Comparison of ENCODE assay signal across 17 cellular contexts in the genomic region with DNA sequence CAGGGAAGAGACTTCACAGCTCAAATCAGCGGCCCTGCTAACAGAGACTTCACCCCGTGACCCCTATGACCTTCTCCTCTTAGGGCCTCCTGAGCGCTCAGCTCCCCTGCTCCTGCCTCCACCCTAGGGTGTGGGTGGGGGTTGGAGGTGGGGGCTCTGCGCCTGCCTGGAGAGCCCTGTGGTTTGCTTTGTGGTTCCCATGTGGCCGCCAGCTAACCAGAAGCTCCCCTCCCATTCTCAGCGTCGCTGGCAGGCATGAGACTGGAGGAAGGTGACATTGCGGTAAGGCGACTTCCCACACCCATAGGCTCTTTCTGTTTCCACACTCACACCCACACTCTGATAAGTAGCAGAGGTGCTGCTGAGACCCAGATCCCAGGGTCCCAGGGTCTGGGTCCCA. TPM values are rescaled to one million over a fixed set of nuclear protein-coding genes. Genes with fewer than 3 reads are reported as not detected.
DNase-seq lines count a peak whose midpoint lies in the region; ATAC-seq, FAIRE-seq and TF ChIP-seq lines count a peak whose summit lies in the region.
"Had no signal": no experiment of that assay in that cellular context is flagged by ENCODE, and none has a peak within 500 bp of the region (broad histone marks: within the 10 kb centered on the region; RNA-seq: fewer than 3 reads in every experiment).

No MANE protein-coding gene starts in this region.

- H3K4me1 Mint-ChIP-seq in CD8-positive, alpha-beta T cell (ENCODE audit: low read depth): peaks cover 28% of the 10 kb centered on the region
- peaks cover 32% of the 10 kb centered on the region for H3K4me1 Mint-ChIP-seq in T-helper 17 cell
- peaks cover 20% of the 10 kb centered on the region for H3K4me1 Mint-ChIP-seq in activated T-helper 2 cell treated with anti-CD3 and anti-CD28 coated beads, Interferon-gamma antibody, Interleukin-2, Interleukin-4, amounts not matched to agents 10 μg/mL and 5 μg/mL and 100 μg/mL, durations not matched to agents 14 hours and 24 hours and 36 hours (ENCODE audit: low read depth)
- H3K4me1 Mint-ChIP-seq: brain had no signal

- no peak for TF ChIP-seq CTCF in CD8-positive, alpha-beta T cell (IDR thresholded peaks at IDR 0.05)
- TF ChIP-seq CTCF in breast epithelium (IDR thresholded peaks at IDR 0.05): no peak

- no peaks in the 10 kb centered on the region for H3K9me3 Mint-ChIP-seq in CD8-positive, alpha-beta T cell
- H3K9me3 Mint-ChIP-seq in activated T-helper 2 cell treated with anti-CD3 and anti-CD28 coated beads, Interferon-gamma antibody, Interleukin-2, Interleukin-4, amounts not matched to agents 10 μg/mL and 5 μg/mL and 100 μg/mL, durations not matched to agents 14 hours and 24 hours and 36 hours: no peaks in the 10 kb centered on the region
- H3K9me3 Mint-ChIP-seq: brain had no signal

- TF ChIP-seq POLR2A in breast epithelium (IDR thresholded peaks at IDR 0.05) (no peak), GM12892 (IDR thresholded peaks at IDR 0.05; ENCODE audit: low read depth, low read length) (no peak)

- peak overlapping the region; percentile 57 for H3K27ac Mint-ChIP-seq in CD8-positive, alpha-beta T cell
- peak overlapping the region; percentile 80 for H3K27ac Mint-ChIP-seq in T-helper 17 cell
- H3K27ac Mint-ChIP-seq in activated T-helper 2 cell treated with anti-CD3 and anti-CD28 coated beads, Interferon-gamma antibody, Interleukin-2, Interleukin-4, amounts not matched to agents 10 μg/mL and 5 μg/mL and 100 μg/mL, durations not matched to agents 14 hours and 24 hours and 36 hours: no peak overlapping the region
- H3K27ac Mint-ChIP-seq: brain had no signal

- FAIRE-seq in GM12892 (lab: Jason Lieb, UNC): no peak
- FAIRE-seq: small intestine had no signal

- peaks cover 26% of the 10 kb centered on the region for H3K4me1 ChIP-seq in CD8-positive, alpha-beta T cell (ENCODE audit: insufficient read depth, low read length)
- H3K4me1 ChIP-seq in breast epithelium: no peaks in the 10 kb centered on the region
- H3K4me1 ChIP-seq: left ventricle myocardium inferior had no signal

- no peaks in the 10 kb centered on the region for H3K27me3 ChIP-seq in CD8-positive, alpha-beta T cell (ENCODE audit: insufficient read depth, low read length)
- H3K27me3 ChIP-seq in breast epithelium: no peaks in the 10 kb centered on the region
- H3K27me3 ChIP-seq: neutrophil had no signal

- no peak overlapping the region for H3K27ac ChIP-seq in CD8-positive, alpha-beta T cell (ENCODE audit: low read depth, low read length)
- H3K27ac ChIP-seq in breast epithelium: no peak overlapping the region
- H3K27ac ChIP-seq: left ventricle myocardium inferior, neutrophil had no signal

- POLR2A ChIA-PET in CD8-positive, alpha-beta T cell (lab: Charles Lee): interaction anchor here (0.8 kb wide), 1 partner anchor 55 kb away, joined by 3 read pairs; no protein-coding TSS in a partner anchor

- H3K36me3 Mint-ChIP-seq in CD8-positive, alpha-beta T cell: peaks cover 4% of the 10 kb centered on the region
- no peaks in the 10 kb centered on the region for H3K36me3 Mint-ChIP-seq in T-helper 17 cell (ENCODE audit: low read depth)
- H3K36me3 Mint-ChIP-seq in activated T-helper 2 cell treated with anti-CD3 and anti-CD28 coated beads, Interferon-gamma antibody, Interleukin-2, Interleukin-4, amounts not matched to agents 10 μg/mL and 5 μg/mL and 100 μg/mL, durations not matched to agents 14 hours and 24 hours and 36 hours (ENCODE audit: low read depth): peaks cover 35% of the 10 kb centered on the region

- ATAC-seq in CD8-positive, alpha-beta T cell: peak; percentile 44
- ATAC-seq in T-helper 17 cell (peak; percentile 72), GM18519 (IDR thresholded peaks at IDR 0.05; ENCODE audit: low FRiP score, unreplicated experiment) (no peak), left cardiac atrium (no peak)

- no peaks in the 10 kb centered on the region for H3K27me3 Mint-ChIP-seq in CD8-positive, alpha-beta T cell (ENCODE audit: low read depth)
- H3K27me3 Mint-ChIP-seq in T-helper 17 cell: no peaks in the 10 kb centered on the region
- H3K27me3 Mint-ChIP-seq in activated T-helper 2 cell treated with anti-CD3 and anti-CD28 coated beads, Interferon-gamma antibody, Interleukin-2, Interleukin-4, amounts not matched to agents 10 μg/mL and 5 μg/mL and 100 μg/mL, durations not matched to agents 14 hours and 24 hours and 36 hours (ENCODE audit: low read depth): no peaks in the 10 kb centered on the region
- H3K27me3 Mint-ChIP-seq: brain had no signal

- no peaks in the 10 kb centered on the region for H3K36me3 ChIP-seq in CD8-positive, alpha-beta T cell (ENCODE audit: insufficient read depth, low read length)
- no peaks in the 10 kb centered on the region for H3K36me3 ChIP-seq in breast epithelium

- intact Hi-C loops in CD8-positive, alpha-beta T cell (cut with DNase I, micrococcal nuclease): no loop called here
- intact Hi-C loops in activated T-helper 2 cell treated with anti-CD3 and anti-CD28 coated beads, Interferon-gamma antibody, Interleukin-2, Interleukin-4, amounts not matched to agents 10 μg/mL and 5 μg/mL and 100 μg/mL, durations not matched to agents 14 hours and 24 hours and 36 hours (cut with micrococcal nuclease): no loop called here
- intact Hi-C loops in left cardiac atrium (cut with DNase I) (loop anchor here in 1 of 2 donors (10.0 kb wide), 1 partner anchor 51 kb away; no protein-coding TSS in a partner anchor), breast epithelium (cut with DNase I; ENCODE audit: low total_unique reads) (no loop called here)

- peak in 5 of 7 experiments; percentile 6 to 58 (median 26) for DNase-seq in CD8-positive, alpha-beta T cell
- DNase-seq in T-helper 17 cell (no peak), left cardiac atrium (no peak), breast epithelium (ENCODE audit: low spot score in 2 of 2) (no peak), GM12892 (ENCODE audit: insufficient read length) (no peak)
- DNase-seq in activated T-helper 2 cell treated with anti-CD3 and anti-CD28 coated beads, Interferon-gamma antibody, Interleukin-2, Interleukin-4, amounts not matched to agents 10 μg/mL and 5 μg/mL and 100 μg/mL, durations not matched to agents 14 hours and 24 hours and 36 hours (ENCODE audit: low spot score): peak; percentile 44
- DNase-seq in stimulated activated CD4-positive, alpha-beta T cell treated with anti-CD3 and anti-CD28 coated beads, Interleukin-12 subunit alpha, Interleukin-12 subunit beta, amount 100 ng/mL, for 4 hours: peak; percentile 16
- DNase-seq: activated CD4-positive, CD25-positive, alpha-beta regulatory T cell; glutamatergic neuron; IMR-90; left ventricle myocardium inferior; NCI-H1930; NCI-H748 treated with DMSO at 0.1 percent for 48 hours; small intestine had no signal

- H3K9me3 ChIP-seq in CD8-positive, alpha-beta T cell (ENCODE audit: low read length): no peaks in the 10 kb centered on the region
- H3K9me3 ChIP-seq in T-helper 17 cell (ENCODE audit: control insufficient read depth, low read length, poor library complexity, severe bottlenecking) (no peaks in the 10 kb centered on the region), breast epithelium (no peaks in the 10 kb centered on the region)
- H3K9me3 ChIP-seq: left ventricle myocardium inferior, neutrophil had no signal

- peak overlapping the region; percentile 18 for H3K4me3 ChIP-seq in CD8-positive, alpha-beta T cell (ENCODE audit: low read depth, low read length)
- H3K4me3 ChIP-seq in breast epithelium: no peak overlapping the region
- H3K4me3 ChIP-seq: left ventricle myocardium inferior had no signal

- peak overlapping the region; percentile 66 for H3K4me3 Mint-ChIP-seq in CD8-positive, alpha-beta T cell
- H3K4me3 Mint-ChIP-seq in T-helper 17 cell: peak overlapping the region; percentile 73
- H3K4me3 Mint-ChIP-seq in activated T-helper 2 cell treated with anti-CD3 and anti-CD28 coated beads, Interferon-gamma antibody, Interleukin-2, Interleukin-4, amounts not matched to agents 10 μg/mL and 5 μg/mL and 100 μg/mL, durations not matched to agents 14 hours and 24 hours and 36 hours (ENCODE audit: low read depth): no peak overlapping the region
- H3K4me3 Mint-ChIP-seq: brain had no signal

- CTCF ChIA-PET in CD8-positive, alpha-beta T cell (lab: Charles Lee): interaction anchor here (1.0 to 2.8 kb wide), 2 partner anchors 28 to 106 kb away, joined by 8 to 15 read pairs; partner anchors contain the start of gene XYLB

RNA-seq across cellular contexts. Expression of gene XYLB, which starts 27.6 kb away (rescaled TPM):
- under 1 TPM; 0.47 to 0.52 TPM for total RNA-seq in CD8-positive, alpha-beta T cell
- 1 to 10 TPM in 1 of 2 donors, under 1 TPM in 1; 0.75 to 2.8 TPM for total RNA-seq in T-helper 17 cell
- 8.6 and 11.8 TPM in 2 replicates for total RNA-seq in activated T-helper 2 cell treated with anti-CD3 and anti-CD28 coated beads, Interferon-gamma antibody, Interleukin-2, Interleukin-4, amounts not matched to agents 10 μg/mL and 5 μg/mL and 100 μg/mL, durations not matched to agents 14 hours and 24 hours and 36 hours
- total RNA-seq in left cardiac atrium: 1 to 10 TPM; 1.6 TPM
- 1 to 10 TPM; 5.2 to 7.9 (median 6.7) TPM for total RNA-seq in breast epithelium
- 3.8 TPM for polyA plus RNA-seq in GM12892 (2012; ENCODE audit: missing spikeins)

Comparison
In these comparisons a context has a peak if more than half of its experiments do, and no peak if none do; other contexts are left out.
1. ATAC-seq: peak in CD8-positive, alpha-beta T cell (single experiment) and T-helper 17 cell (single experiment); none in GM18519 (single experiment) and left cardiac atrium (0 of 2).
2. DNase-seq: peak in CD8-positive, alpha-beta T cell (5 of 7), activated T-helper 2 cell treated with anti-CD3 and anti-CD28 coated beads, Interferon-gamma antibody, Interleukin-2, Interleukin-4, amounts not matched to agents 10 μg/mL and 5 μg/mL and 100 μg/mL, durations not matched to agents 14 hours and 24 hours and 36 hours (single experiment) and stimulated activated CD4-positive, alpha-beta T cell treated with anti-CD3 and anti-CD28 coated beads, Interleukin-12 subunit alpha, Interleukin-12 subunit beta, amount 100 ng/mL, for 4 hours (single experiment); none in T-helper 17 cell (0 of 3), left cardiac atrium (single experiment), breast epithelium (0 of 2) and GM12892 (single experiment).